17 cellular contexts compared by ENCODE assay signal in the genomic region with DNA sequence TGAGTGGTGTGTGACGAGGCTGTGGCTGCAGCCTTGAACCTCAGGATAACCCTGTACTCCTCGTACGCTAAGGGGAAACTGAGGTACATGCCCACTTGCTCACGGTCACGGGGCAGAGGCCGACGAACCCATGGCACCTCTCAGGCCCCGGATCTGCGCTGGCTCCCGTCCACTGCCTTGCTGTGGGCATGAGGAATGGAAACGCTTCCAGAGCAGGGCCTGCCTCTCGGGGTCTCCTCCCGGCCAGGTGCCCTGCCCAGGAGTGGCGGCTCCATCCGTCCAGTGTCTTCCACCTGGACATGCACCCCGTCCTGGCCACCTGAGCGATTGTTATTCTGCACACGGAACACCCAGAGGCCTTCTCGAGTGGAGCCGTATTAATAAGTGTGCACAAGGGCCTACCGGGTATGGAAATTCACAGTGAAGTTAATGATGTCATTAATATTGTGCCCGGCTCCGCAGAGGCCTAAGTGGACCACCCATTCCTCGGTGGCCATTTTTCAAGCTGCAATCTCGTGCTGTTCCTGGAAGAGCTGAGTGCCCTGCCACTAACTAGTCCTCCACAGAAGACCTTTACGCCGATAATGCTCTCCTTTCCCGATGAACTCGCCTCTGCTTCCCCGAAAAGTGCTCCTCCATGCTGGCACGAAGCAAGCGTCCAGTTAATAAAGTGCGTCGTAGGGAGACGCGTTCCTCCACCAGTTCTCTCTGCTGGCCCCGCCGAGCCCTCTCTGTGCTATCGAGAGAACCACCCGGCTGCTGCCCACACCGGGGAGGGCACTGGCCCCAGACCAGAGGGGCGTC.
DNase-seq lines count a peak whose midpoint lies in the region; ATAC-seq and TF ChIP-seq lines count a peak whose summit lies in the region.
"Had no signal": no experiment of that assay in that cellular context is flagged by ENCODE, and none has a peak within 500 bp of the region (broad histone marks: within the 10 kb centered on the region; RNA-seq: fewer than 3 reads in every experiment).

No MANE protein-coding gene starts in this region.

- no peaks in the 10 kb centered on the region for H3K27me3 Mint-ChIP-seq in osteocyte (ENCODE audit: unreplicated experiment)

- no peak for ATAC-seq in HG03354 (IDR thresholded peaks at IDR 0.05; ENCODE audit: poor library complexity, severe bottlenecking, unreplicated experiment)
- ATAC-seq: K562, PC-3 had no signal

- H3K4me1 Mint-ChIP-seq in osteocyte (ENCODE audit: unreplicated experiment): no peaks in the 10 kb centered on the region
- H3K4me1 Mint-ChIP-seq: CD4-positive, alpha-beta memory T cell had no signal

- no peak for TF ChIP-seq CTCF in osteocyte (IDR thresholded peaks at IDR 0.05)

- DNase-seq in activated CD4-positive, CD25-positive, alpha-beta regulatory T cell treated with anti-CD3 and anti-CD28 coated beads, Interleukin-2, amount 50 U/mL, for 72 hours: peak; percentile 21
- no peak for DNase-seq in activated CD4-positive, CD25-positive, alpha-beta regulatory T cell (lab: John Stamatoyannopoulos, UW)
- DNase-seq in D341Med (ENCODE audit: low spot score) (peak; percentile 15), islet precursor cell (peak; percentile 43), osteocyte (ENCODE audit: extremely low spot score, unreplicated experiment) (peak; percentile 83), A172 (ENCODE audit: low spot score) (no peak)
- DNase-seq in stimulated activated naive CD4-positive, alpha-beta T cell (lab: John Stamatoyannopoulos, UW): no peak
- DNase-seq: Calu3; CD4-positive, alpha-beta memory T cell; DMS79 treated with DMSO at 0.1 percent for 48 hours; NCI-H1417 treated with DMSO at 0.1 percent for 48 hours; NCI-H1930; NCI-H510A treated with DMSO at 0.1 percent for 48 hours; NCI-H82; PC-3 had no signal

- no peak overlapping the region for H3K27ac Mint-ChIP-seq in osteocyte (ENCODE audit: unreplicated experiment)
- H3K27ac Mint-ChIP-seq: CD4-positive, alpha-beta memory T cell had no signal

- H3K36me3 Mint-ChIP-seq in osteocyte (ENCODE audit: unreplicated experiment): no peaks in the 10 kb centered on the region
- H3K36me3 Mint-ChIP-seq: CD4-positive, alpha-beta memory T cell had no signal

- H3K9me3 Mint-ChIP-seq in osteocyte (ENCODE audit: unreplicated experiment): no peaks in the 10 kb centered on the region

- H3K4me3 Mint-ChIP-seq in osteocyte (ENCODE audit: unreplicated experiment): no peak overlapping the region
- H3K4me3 Mint-ChIP-seq: CD4-positive, alpha-beta memory T cell had no signal

Comparison
In these comparisons a context has a peak if more than half of its experiments do, and no peak if none do; other contexts are left out.
1. DNase-seq: peak in activated CD4-positive, CD25-positive, alpha-beta regulatory T cell treated with anti-CD3 and anti-CD28 coated beads, Interleukin-2, amount 50 U/mL, for 72 hours (single experiment), D341Med (single experiment), islet precursor cell (single experiment) and osteocyte (single experiment); none in activated CD4-positive, CD25-positive, alpha-beta regulatory T cell (0 of 4), stimulated activated naive CD4-positive, alpha-beta T cell (0 of 6) and A172 (single experiment).